In the genomic region with DNA sequence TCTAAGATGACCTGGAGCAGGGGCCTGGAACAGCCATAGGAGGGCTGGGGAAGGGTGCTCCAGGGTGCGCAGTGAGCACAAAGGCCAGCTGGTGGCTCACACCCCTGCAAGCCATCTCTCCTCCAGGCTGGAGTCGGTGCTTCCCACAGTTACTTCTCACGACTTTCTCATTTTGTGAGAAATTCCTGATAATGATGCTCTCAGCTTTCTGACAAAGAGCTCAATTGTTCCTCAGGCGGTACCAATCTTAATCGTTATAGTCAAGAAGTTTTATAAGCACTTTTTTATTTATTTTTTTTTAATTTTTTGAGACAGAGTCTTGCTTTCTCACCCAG, we compare ENCODE assay signal across 23 cellular contexts. TPM values are rescaled to one million over a fixed set of nuclear protein-coding genes. Genes with fewer than 3 reads are reported as not detected.
"Had no signal": no experiment of that assay in that cellular context is flagged by ENCODE, and none has a peak within 500 bp of the region (broad histone marks: within the 10 kb centered on the region; RNA-seq: fewer than 3 reads in every experiment).

No MANE protein-coding gene starts in this region.

- H3K9me3 Mint-ChIP-seq: naive thymus-derived CD4-positive, alpha-beta T cell; nephron; neural progenitor cell; stimulated activated naive B cell treated with anti-CD40 and anti-IgM and Interleukin-4, amounts not matched to agents 10 μg/mL and 1 μg/mL and 100 μg/mL, for 72 hours; stimulated activated naive CD8-positive, alpha-beta T cell treated with anti-CD3 and anti-CD28 coated beads, Interleukin-15, Interleukin-2, amounts not matched to agents 100 ng/mL and 50 ng/mL, for 24 hours had no signal

- DNase-seq: cerebellar nuclear complex; effector memory CD4-positive, alpha-beta T cell; esophagus squamous epithelium; head of caudate nucleus; left ventricle myocardium superior; midbrain; naive thymus-derived CD4-positive, alpha-beta T cell; right cardiac atrium; sigmoid colon; stimulated activated CD4-positive, alpha-beta T cell treated with anti-CD3 and anti-CD28 coated beads, Interleukin-4, amount 100 ng/mL, for 4 hours; upper lobe of left lung had no signal

- H3K27ac ChIP-seq: neural progenitor cell, pancreas, sigmoid colon, thoracic aorta had no signal

- H3K9ac ChIP-seq: neural progenitor cell had no signal

- H3K4me3 Mint-ChIP-seq: naive thymus-derived CD4-positive, alpha-beta T cell; nephron; neural progenitor cell; stimulated activated naive CD8-positive, alpha-beta T cell treated with anti-CD3 and anti-CD28 coated beads, Interleukin-15, Interleukin-2, amounts not matched to agents 100 ng/mL and 50 ng/mL, for 24 hours had no signal

- H3K27ac Mint-ChIP-seq: naive thymus-derived CD4-positive, alpha-beta T cell; nephron; progenitor cell of endocrine pancreas; stimulated activated naive CD8-positive, alpha-beta T cell treated with anti-CD3 and anti-CD28 coated beads, Interleukin-15, Interleukin-2, amounts not matched to agents 100 ng/mL and 50 ng/mL, for 24 hours had no signal

- H3K4me3 ChIP-seq: esophagus squamous epithelium, lung, neural progenitor cell, pancreas, sigmoid colon, tibial nerve, upper lobe of left lung had no signal

- H3K36me3 Mint-ChIP-seq: naive thymus-derived CD4-positive, alpha-beta T cell; neural progenitor cell; stimulated activated naive B cell treated with anti-CD40 and anti-IgM and Interleukin-4, amounts not matched to agents 10 μg/mL and 1 μg/mL and 100 μg/mL, for 72 hours had no signal

- H3K4me1 ChIP-seq: pancreas, sigmoid colon, tibial nerve had no signal

- H3K9me3 ChIP-seq: esophagus squamous epithelium, pancreas, sigmoid colon, thoracic aorta, tibial nerve, upper lobe of left lung had no signal

- H3K36me3 ChIP-seq: esophagus squamous epithelium, neural progenitor cell, pancreas, sigmoid colon, thoracic aorta, tibial nerve, upper lobe of left lung had no signal

- H3K27me3 ChIP-seq: neural progenitor cell, pancreas, tibial nerve, upper lobe of left lung had no signal

RNA-seq across cellular contexts. Expression of gene JAKMIP1, which starts 57.6 kb away (rescaled TPM):
- total RNA-seq: endothelial cell of umbilical vein, glomerular endothelial cell, left ventricle myocardium superior, skeletal muscle tissue had no signal
